Comparison of ENCODE assay signal across 10 cellular contexts in the genomic region with DNA sequence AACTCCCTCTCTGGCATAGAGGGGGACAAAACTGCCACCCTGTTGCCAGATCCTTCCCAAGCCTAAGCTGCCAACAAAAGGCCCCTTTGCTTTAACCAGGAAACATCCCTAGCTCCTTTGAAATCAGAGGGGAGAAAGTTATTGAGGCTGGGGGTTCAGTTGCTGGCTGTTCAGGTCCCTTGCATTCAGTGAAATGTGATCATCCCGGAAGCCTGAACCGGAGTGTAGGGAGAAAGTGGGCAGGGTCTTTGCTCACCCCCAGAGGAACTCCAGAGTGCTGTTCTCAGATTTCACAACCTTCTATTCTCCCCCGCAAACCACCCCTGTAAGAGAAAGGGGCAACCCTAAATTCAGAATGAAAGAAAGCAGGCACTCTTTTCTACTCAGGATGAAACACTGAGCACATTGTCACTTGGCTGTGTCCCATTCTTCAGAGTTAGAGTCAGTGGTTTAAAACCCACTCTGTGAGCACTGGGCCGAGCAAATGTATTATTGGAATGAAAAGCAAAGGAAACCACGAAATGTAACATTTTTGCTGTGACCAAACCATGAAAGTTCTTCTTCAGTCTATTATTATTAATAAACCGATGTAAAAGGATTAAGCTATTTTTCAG.
DNase-seq lines count a peak whose midpoint lies in the region; ATAC-seq and TF ChIP-seq lines count a peak whose summit lies in the region.
"Had no signal": no experiment of that assay in that cellular context is flagged by ENCODE, and none has a peak within 500 bp of the region (broad histone marks: within the 10 kb centered on the region; RNA-seq: fewer than 3 reads in every experiment).

No MANE protein-coding gene starts in this region.

- TF ChIP-seq CTCF in astrocyte of the spinal cord (IDR thresholded peaks at IDR 0.05; ENCODE audit: low read depth, low read length) (no peak), glutamatergic neuron (IDR thresholded peaks at IDR 0.05; ENCODE audit: partially characterized antibody, unreplicated experiment) (no peak)

- peaks cover 0 to 10% of the 10 kb centered on the region in 2 donors for H3K9me3 Mint-ChIP-seq in stimulated activated naive B cell treated with anti-CD40 and anti-IgM and Interleukin-4, amounts not matched to agents 10 μg/mL and 1 μg/mL and 100 μg/mL, for 72 hours
- no peaks in the 10 kb centered on the region for H3K9me3 Mint-ChIP-seq in glutamatergic neuron (ENCODE audit: unreplicated experiment)

- DNase-seq in astrocyte of the spinal cord (ENCODE audit: low read depth, low spot score) = peak; percentile 25
- DNase-seq in stimulated activated naive B cell treated with anti-CD40 and anti-IgM and Interleukin-4, amounts not matched to agents 10 μg/mL and 1 μg/mL and 100 μg/mL, for 72 hours = no peak
- no peak for DNase-seq in ACHN
- no peak for DNase-seq in glutamatergic neuron
- no peak for DNase-seq in NCI-H1694 treated with DMSO at 0.1 percent for 48 hours (lab: John Stamatoyannopoulos, UW)
- DNase-seq: naive B cell, SHP77 treated with DMSO at 0.1 percent for 48 hours had no signal

- peaks cover 19 to 21% of the 10 kb centered on the region in 2 donors for H3K36me3 Mint-ChIP-seq in stimulated activated naive B cell treated with anti-CD40 and anti-IgM and Interleukin-4, amounts not matched to agents 10 μg/mL and 1 μg/mL and 100 μg/mL, for 72 hours
- H3K36me3 Mint-ChIP-seq in glutamatergic neuron (ENCODE audit: unreplicated experiment) = no peaks in the 10 kb centered on the region

- in situ Hi-C loops in astrocyte of the spinal cord (cut with HindIII; ENCODE audit: low sequenced_read_pairs) = no loop called here
- in situ Hi-C loops in ACHN (cut with HindIII; ENCODE audit: low pct_ligation_motif_present, low pct_unique_long_range_greater_than_20kb, low sequenced_read_pairs) = no loop called here

- no peak overlapping the region for H3K4me3 ChIP-seq in astrocyte of the spinal cord (ENCODE audit: low read depth, low read length)
- H3K4me3 ChIP-seq: breast epithelium had no signal

- H3K27me3 Mint-ChIP-seq in stimulated activated naive B cell treated with anti-CD40 and anti-IgM and Interleukin-4, amounts not matched to agents 10 μg/mL and 1 μg/mL and 100 μg/mL, for 72 hours = no peaks in the 10 kb centered on the region
- H3K27me3 Mint-ChIP-seq in glutamatergic neuron (ENCODE audit: unreplicated experiment) = no peaks in the 10 kb centered on the region
- H3K27me3 Mint-ChIP-seq: naive B cell had no signal

- peaks cover 8 to 13% of the 10 kb centered on the region in 2 donors for H3K4me1 Mint-ChIP-seq in stimulated activated naive B cell treated with anti-CD40 and anti-IgM and Interleukin-4, amounts not matched to agents 10 μg/mL and 1 μg/mL and 100 μg/mL, for 72 hours
- no peaks in the 10 kb centered on the region for H3K4me1 Mint-ChIP-seq in glutamatergic neuron (ENCODE audit: low read depth, unreplicated experiment)
- H3K4me1 Mint-ChIP-seq: naive B cell had no signal

- H3K27ac Mint-ChIP-seq in stimulated activated naive B cell treated with anti-CD40 and anti-IgM and Interleukin-4, amounts not matched to agents 10 μg/mL and 1 μg/mL and 100 μg/mL, for 72 hours = no peak overlapping the region
- H3K27ac Mint-ChIP-seq in glutamatergic neuron (ENCODE audit: unreplicated experiment) = no peak overlapping the region

- peak; percentile 49 for ATAC-seq in GM19395 (IDR thresholded peaks at IDR 0.05; ENCODE audit: unreplicated experiment)
- ATAC-seq in HG02884 (IDR thresholded peaks at IDR 0.05; ENCODE audit: unreplicated experiment) = peak; percentile 62
- peak; percentile 41 to 62 for ATAC-seq in stimulated activated naive B cell treated with anti-CD40 and anti-IgM and Interleukin-4, amounts not matched to agents 10 μg/mL and 1 μg/mL and 100 μg/mL, for 72 hours (replicated peaks)

- no peak overlapping the region for H3K4me3 Mint-ChIP-seq in stimulated activated naive B cell treated with anti-CD40 and anti-IgM and Interleukin-4, amounts not matched to agents 10 μg/mL and 1 μg/mL and 100 μg/mL, for 72 hours
- H3K4me3 Mint-ChIP-seq in glutamatergic neuron (ENCODE audit: unreplicated experiment) = no peak overlapping the region
- H3K4me3 Mint-ChIP-seq: naive B cell had no signal
